ENCODE assay signal across 1 cellular context in genomic region chr5:119393746-119394145, GRCh38.
TF ChIP-seq lines count a peak whose summit lies in the region.

No MANE protein-coding gene starts in this region.

TF ChIP-seq in GM12878, 131 proteins besides CTCF, POLR2A, EP300 and RAD21 (continued from another document):
- TF ChIP-seq MLLT1 (IDR thresholded peaks at IDR 0.05) (no peak), DPF2 (IDR thresholded peaks at IDR 0.05) (no peak), ZSCAN29 (IDR thresholded peaks at IDR 0.05) (no peak), SRF (IDR thresholded peaks at IDR 0.05; ENCODE audit: low read depth in 2 of 2, low read length in 2 of 2) (no peak), BHLHE40 (IDR thresholded peaks at IDR 0.05; ENCODE audit: borderline replicate concordance in 1 of 2, low read depth in 2 of 2, low read length in 1 of 2) (no peak), USF1 (IDR thresholded peaks at IDR 0.05; ENCODE audit: borderline replicate concordance, extremely low read length, insufficient read depth, low read depth, low read length) (no peak), MXI1 (IDR thresholded peaks at IDR 0.05; ENCODE audit: low read depth, low read length) (no peak), NFIC (IDR thresholded peaks at IDR 0.05; ENCODE audit: low read depth, low read length) (no peak), SMC3 (IDR thresholded peaks at IDR 0.05; ENCODE audit: borderline replicate concordance, low read length) (no peak), ZBTB4 (CRISPR knock-in tag; IDR thresholded peaks at IDR 0.05) (no peak), BCL11A (IDR thresholded peaks at IDR 0.05; ENCODE audit: low read depth, low read length) (no peak), EED (IDR thresholded peaks at IDR 0.05; ENCODE audit: low read depth) (no peak), ELK1 (IDR thresholded peaks at IDR 0.05; ENCODE audit: low read depth, low read length) (no peak), GATAD2B (conservative IDR thresholded peaks at IDR 0.05; ENCODE audit: low read depth) (no peak), ATF7 (IDR thresholded peaks at IDR 0.05; ENCODE audit: low read depth) (no peak), STAT1 (conservative IDR thresholded peaks at IDR 0.05) (no peak)
